In the genomic region with DNA sequence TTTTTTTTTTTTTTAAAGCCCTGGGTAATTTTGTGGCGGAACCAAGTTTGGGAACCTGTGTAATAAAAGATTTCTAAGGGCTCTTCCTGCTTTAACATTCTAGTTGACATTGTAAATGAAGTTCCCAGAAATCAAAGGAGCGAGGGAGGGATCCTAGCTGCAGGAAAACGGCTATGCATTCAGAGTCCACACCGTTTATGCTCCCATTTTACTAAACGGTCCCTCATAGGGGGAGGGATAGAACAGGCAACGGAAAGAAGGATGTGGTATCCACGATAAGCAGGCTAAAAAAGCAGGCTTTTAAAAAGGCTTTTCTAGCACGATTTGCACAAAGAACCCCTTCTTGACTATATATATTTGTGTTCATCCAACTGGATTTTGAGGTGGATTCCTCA, we compare ENCODE assay signal across 8 cellular contexts. TPM values are rescaled to one million over a fixed set of nuclear protein-coding genes. Genes with fewer than 3 reads are reported as not detected.
DNase-seq lines count a peak whose midpoint lies in the region; ATAC-seq, FAIRE-seq and TF ChIP-seq lines count a peak whose summit lies in the region.

No MANE protein-coding gene starts in this region.

- peak overlapping the region; percentile 81 for H3K4me3 Mint-ChIP-seq in activated T-cell treated with anti-CD3 and anti-CD28 coated beads, Interleukin-2, amount 50 U/mL, for 24 hours
- H3K4me3 Mint-ChIP-seq in natural killer cell treated with Interleukin-12 subunit alpha and Interleukin-12 subunit beta and Interleukin-15 and Interleukin-18, amount 100 ng/mL, for 72 hours = peak overlapping the region; percentile 94

- peaks cover 40% of the 10 kb centered on the region for H3K4me1 Mint-ChIP-seq in activated T-cell treated with anti-CD3 and anti-CD28 coated beads, Interleukin-2, amount 50 U/mL, for 24 hours (ENCODE audit: low read depth)
- H3K4me1 Mint-ChIP-seq in natural killer cell treated with Interleukin-12 subunit alpha and Interleukin-12 subunit beta and Interleukin-15 and Interleukin-18, amount 100 ng/mL, for 72 hours (ENCODE audit: low read depth in 2 of 2) = peaks cover 19 to 21% of the 10 kb centered on the region in 2 donors

- H3K4me3 ChIP-seq in Panc1 (ENCODE audit: low read depth in 2 of 2, low read length in 2 of 2) (peak overlapping the region; percentile 94), epithelial cell of esophagus (ENCODE audit: low read length) (peak overlapping the region; percentile 62)

- POLR2A ChIA-PET in Panc1 (lab: Charles Lee) = no interaction called here

- peak overlapping the region; percentile 79 for H3K27ac Mint-ChIP-seq in activated T-cell treated with anti-CD3 and anti-CD28 coated beads, Interleukin-2, amount 50 U/mL, for 24 hours
- peak overlapping the region; percentile 7 to 88 for H3K27ac Mint-ChIP-seq in natural killer cell treated with Interleukin-12 subunit alpha and Interleukin-12 subunit beta and Interleukin-15 and Interleukin-18, amount 100 ng/mL, for 72 hours

- in situ Hi-C loops in Panc1 (cut with HindIII; ENCODE audit: low pct_unique_long_range_greater_than_20kb, low sequenced_read_pairs) = no loop called here

- H3K4me1 ChIP-seq in Panc1 (ENCODE audit: control insufficient read depth, insufficient read depth, low read length) = no peaks in the 10 kb centered on the region

- CTCF ChIA-PET in Panc1 (lab: Charles Lee) = no interaction called here

- TF ChIP-seq CTCF in Panc1 (IDR thresholded peaks at IDR 0.05) = no peak
- TF ChIP-seq CTCF in epithelial cell of esophagus (IDR thresholded peaks at IDR 0.05; ENCODE audit: insufficient read depth, low read depth, low read length, missing control alignments) = no peak

- FAIRE-seq in GM12891 (lab: Jason Lieb, UNC) = no peak

- TSS peak; percentile 63 for BruUV-seq in Panc1 (replicated peaks; lab: Mats Ljungman, UMichigan)

- H3K36me3 Mint-ChIP-seq in activated T-cell treated with anti-CD3 and anti-CD28 coated beads, Interleukin-2, amount 50 U/mL, for 24 hours (ENCODE audit: low read depth) = peaks cover 10% of the 10 kb centered on the region
- no peaks in the 10 kb centered on the region for H3K36me3 Mint-ChIP-seq in natural killer cell treated with Interleukin-12 subunit alpha and Interleukin-12 subunit beta and Interleukin-15 and Interleukin-18, amount 100 ng/mL, for 72 hours

- DNase-seq in activated T-cell treated with anti-CD3 and anti-CD28 coated beads, Interleukin-2, amount 50 U/mL, for 24 hours = no peak
- no peak for DNase-seq in activated T-cell treated with anti-CD3 and anti-CD28 coated beads for 4 hours
- DNase-seq in Panc1 (ENCODE audit: low read depth, low spot score) = no peak
- DNase-seq in epithelial cell of esophagus (ENCODE audit: low read depth) = peak; percentile 10
- DNase-seq in natural killer cell treated with Interleukin-12 subunit alpha and Interleukin-12 subunit beta and Interleukin-15 and Interleukin-18, amount 100 ng/mL, for 72 hours (ENCODE audit: low spot score) = no peak
- no peak for DNase-seq in GM12891 (ENCODE audit: insufficient read length, low spot score)
- no peak for DNase-seq in NCI-H2196 treated with DMSO at 0.1 percent for 48 hours (lab: John Stamatoyannopoulos, UW; ENCODE audit: unreplicated experiment)

- H3K27me3 ChIP-seq in Panc1 (ENCODE audit: control insufficient read depth, insufficient read depth, low read length) = no peaks in the 10 kb centered on the region

- no peaks in the 10 kb centered on the region for H3K9me3 Mint-ChIP-seq in activated T-cell treated with anti-CD3 and anti-CD28 coated beads, Interleukin-2, amount 50 U/mL, for 24 hours
- H3K9me3 Mint-ChIP-seq in natural killer cell treated with Interleukin-12 subunit alpha and Interleukin-12 subunit beta and Interleukin-15 and Interleukin-18, amount 100 ng/mL, for 72 hours = no peaks in the 10 kb centered on the region

- peak overlapping the region; percentile 89 for H3K27ac ChIP-seq in Panc1 (ENCODE audit: low read length)

- H3K27me3 Mint-ChIP-seq in activated T-cell treated with anti-CD3 and anti-CD28 coated beads, Interleukin-2, amount 50 U/mL, for 24 hours = no peaks in the 10 kb centered on the region
- peaks cover 0 to 2% of the 10 kb centered on the region in 2 donors for H3K27me3 Mint-ChIP-seq in natural killer cell treated with Interleukin-12 subunit alpha and Interleukin-12 subunit beta and Interleukin-15 and Interleukin-18, amount 100 ng/mL, for 72 hours

- intact Hi-C loops in Panc1 (cut with micrococcal nuclease; ENCODE audit: unreplicated experiment) = no loop called here

- H3K36me3 ChIP-seq in Panc1 (ENCODE audit: control insufficient read depth, insufficient read depth, low read length) = peaks cover 3% of the 10 kb centered on the region; the same call in 1 of the 2 replicates

- ATAC-seq in Panc1 (peak; percentile 71), HG02588 (IDR thresholded peaks at IDR 0.05; ENCODE audit: unreplicated experiment) (no peak)
- no peak for ATAC-seq in natural killer cell treated with Interleukin-12 subunit alpha and Interleukin-12 subunit beta and Interleukin-15 and Interleukin-18, amount 100 ng/mL, for 72 hours

- no peak for TF ChIP-seq POLR2A in GM12891 (IDR thresholded peaks at IDR 0.05; ENCODE audit: low read depth, low read length)

- H3K9me3 ChIP-seq in Panc1 (ENCODE audit: control insufficient read depth, insufficient read depth, low read depth, low read length) = no peaks in the 10 kb centered on the region

TF ChIP-seq in GM12891, 5 proteins besides CTCF, POLR2A, EP300 and RAD21:
- TF ChIP-seq POLR2AphosphoS5 (IDR thresholded peaks at IDR 0.05; ENCODE audit: low read depth, low read length) = no peak
- no peak for TF ChIP-seq POU2F2 (IDR thresholded peaks at IDR 0.05; ENCODE audit: low read depth, low read length)
- TF ChIP-seq PAX5 (IDR thresholded peaks at IDR 0.05; ENCODE audit: insufficient read depth, low read length, severe bottlenecking) = no peak
- TF ChIP-seq TAF1 (IDR thresholded peaks at IDR 0.05; ENCODE audit: low read depth, low read length) = no peak
- no peak for TF ChIP-seq SPI1 (IDR thresholded peaks at IDR 0.05; ENCODE audit: low read depth, low read length)
TF ChIP-seq in GM12891: peak in this region for 0.

RNA-seq across cellular contexts. Expression of a gene that starts 0.6 kb away (rescaled TPM):
- total RNA-seq in Panc1 (2021; ENCODE audit: unreplicated experiment) = 13.6 TPM
- 6.0 TPM for polyA plus RNA-seq in Panc1 (2012; ENCODE audit: insufficient read length)
- total RNA-seq in natural killer cell treated with Interleukin-12 subunit alpha and Interleukin-12 subunit beta and Interleukin-15 and Interleukin-18, amount 100 ng/mL, for 72 hours = 10 to 100 TPM in 1 of 2 donors, 1 to 10 TPM in 1; 4.9 to 10.8 TPM
- 4.7 TPM for polyA plus RNA-seq in GM12891 (2012; ENCODE audit: low read depth, missing spikeins)

RNA-seq across cellular contexts. Expression of a gene that starts 35.7 kb away (rescaled TPM):
- total RNA-seq in Panc1 (2021; ENCODE audit: unreplicated experiment) = 0.08 TPM
- polyA plus RNA-seq in Panc1 (2012; ENCODE audit: insufficient read length) = not detected
- total RNA-seq in natural killer cell treated with Interleukin-12 subunit alpha and Interleukin-12 subunit beta and Interleukin-15 and Interleukin-18, amount 100 ng/mL, for 72 hours = under 1 TPM in 1 of 2 donors, not detected in 1; 0.10 TPM
- polyA plus RNA-seq in GM12891 (2012; ENCODE audit: low read depth, missing spikeins) = 0.19 TPM

RNA-seq across cellular contexts. Expression of a gene that starts 56.8 kb away (rescaled TPM):
- total RNA-seq in Panc1 (2021; ENCODE audit: unreplicated experiment) = 33.2 TPM
- polyA plus RNA-seq in Panc1 (2012; ENCODE audit: insufficient read length) = 45.2 TPM
- total RNA-seq in natural killer cell treated with Interleukin-12 subunit alpha and Interleukin-12 subunit beta and Interleukin-15 and Interleukin-18, amount 100 ng/mL, for 72 hours = 10 to 100 TPM; 48.3 to 56.4 TPM
- 39.3 TPM for polyA plus RNA-seq in GM12891 (2012; ENCODE audit: low read depth, missing spikeins)
